ENCODE assay signal across 1 cellular context in genomic region chr14:82075566-82075965, GRCh38.
TF ChIP-seq lines count a peak whose summit lies in the region.

No MANE protein-coding gene starts in this region.

TF ChIP-seq in SK-N-SH treated with all-trans-retinoic acid at 6 μM for 48 hours, 23 proteins besides CTCF, POLR2A, EP300 and RAD21 (continued from another document):
- TF ChIP-seq, protein P1, sequence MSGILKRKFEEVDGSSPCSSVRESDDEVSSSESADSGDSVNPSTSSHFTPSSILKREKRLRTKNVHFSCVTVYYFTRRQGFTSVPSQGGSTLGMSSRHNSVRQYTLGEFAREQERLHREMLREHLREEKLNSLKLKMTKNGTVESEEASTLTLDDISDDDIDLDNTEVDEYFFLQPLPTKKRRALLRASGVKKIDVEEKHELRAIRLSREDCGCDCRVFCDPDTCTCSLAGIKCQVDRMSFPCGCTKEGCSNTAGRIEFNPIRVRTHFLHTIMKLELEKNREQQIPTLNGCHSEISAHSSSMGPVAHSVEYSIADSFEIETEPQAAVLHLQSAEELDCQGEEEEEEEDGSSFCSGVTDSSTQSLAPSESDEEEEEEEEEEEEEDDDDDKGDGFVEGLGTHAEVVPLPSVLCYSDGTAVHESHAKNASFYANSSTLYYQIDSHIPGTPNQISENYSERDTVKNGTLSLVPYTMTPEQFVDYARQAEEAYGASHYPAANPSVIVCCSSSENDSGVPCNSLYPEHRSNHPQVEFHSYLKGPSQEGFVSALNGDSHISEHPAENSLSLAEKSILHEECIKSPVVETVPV (CRISPR knock-in tag; IDR thresholded peaks at IDR 0.05) = no peak
- no peak for TF ChIP-seq TCF4 (CRISPR knock-in tag; IDR thresholded peaks at IDR 0.05; ENCODE audit: borderline replicate concordance)
- no peak for TF ChIP-seq ZNF8 (CRISPR knock-in tag; IDR thresholded peaks at IDR 0.05)
- no peak for TF ChIP-seq OSR1 (CRISPR knock-in tag; IDR thresholded peaks at IDR 0.05)
- no peak for TF ChIP-seq ZNF565 (CRISPR knock-in tag; conservative IDR thresholded peaks at IDR 0.05; ENCODE audit: low read depth)
- TF ChIP-seq PPARA (CRISPR knock-in tag; IDR thresholded peaks at IDR 0.05; ENCODE audit: borderline replicate concordance) = no peak
- TF ChIP-seq TOX (CRISPR knock-in tag; IDR thresholded peaks at IDR 0.05; ENCODE audit: borderline replicate concordance) = no peak
- no peak for TF ChIP-seq POU6F1 (CRISPR knock-in tag; IDR thresholded peaks at IDR 0.05; ENCODE audit: borderline replicate concordance, low read depth)
- TF ChIP-seq ZFP30 (CRISPR knock-in tag; IDR thresholded peaks at IDR 0.05) = no peak
- no peak for TF ChIP-seq ISL1 (CRISPR knock-in tag; IDR thresholded peaks at IDR 0.05)
